ENCODE assay signal across 11 cellular contexts in genomic region chrX:153909024-153909979, GRCh38. TPM values are rescaled to one million over a fixed set of nuclear protein-coding genes. Genes with fewer than 3 reads are reported as not detected.
DNase-seq lines count a peak whose midpoint lies in the region; ATAC-seq and TF ChIP-seq lines count a peak whose summit lies in the region.
"Had no signal": no experiment of that assay in that cellular context is flagged by ENCODE, and none has a peak within 500 bp of the region (broad histone marks: within the 10 kb centered on the region; RNA-seq: fewer than 3 reads in every experiment).

No MANE protein-coding gene starts in this region.

- no peak overlapping the region for H4K12ac ChIP-seq in trophoblast cell (ENCODE audit: low read depth, low read length)

- H3K14ac ChIP-seq in trophoblast cell (ENCODE audit: low read length), result no peak overlapping the region

- no peak overlapping the region for H3K4me3 ChIP-seq in GM12865 (ENCODE audit: low read depth, low read length)
- no peak overlapping the region for H3K4me3 ChIP-seq in trophoblast cell (ENCODE audit: low read depth, low read length)

- no peak overlapping the region for H4K91ac ChIP-seq in trophoblast cell (ENCODE audit: low read depth, low read length)

- no peak overlapping the region for H2BK120ac ChIP-seq in trophoblast cell (ENCODE audit: insufficient read depth, low read length, poor library complexity)

- H4K8ac ChIP-seq in trophoblast cell (ENCODE audit: low read depth, low read length), result no peak overlapping the region

- POLR2A ChIA-PET in T-cell (lab: Charles Lee), result interaction anchor here in 1 of 2 donors (0.6 kb wide), 1 partner anchor 16 kb away, joined by 4 read pairs; no protein-coding TSS in a partner anchor

- H3K27ac Mint-ChIP-seq in T-cell, result no peak overlapping the region

- no peaks in the 10 kb centered on the region for H3K79me1 ChIP-seq in trophoblast cell (ENCODE audit: low read length)

- H2AFZ ChIP-seq in trophoblast cell (ENCODE audit: insufficient read depth, low read length, poor library complexity), result no peak overlapping the region

- CTCF ChIA-PET in T-cell (lab: Charles Lee), result interaction anchor here in 1 of 2 donors (0.6 kb wide), 2 partner anchors 32 to 83 kb away, joined by 3 to 5 read pairs; no protein-coding TSS in a partner anchor

- no peaks in the 10 kb centered on the region for H3K9me3 Mint-ChIP-seq in T-cell

- H3K36me3 ChIP-seq in trophoblast cell (ENCODE audit: control insufficient read depth in 1 of 2, insufficient read depth in 2 of 2, low read length in 2 of 2), result no peaks in the 10 kb centered on the region

- no peak overlapping the region for H3K4ac ChIP-seq in trophoblast cell (ENCODE audit: low read depth, low read length)

- no peaks in the 10 kb centered on the region for H3K9me3 ChIP-seq in trophoblast cell (ENCODE audit: insufficient read depth, low read depth, low read length)

- H2BK12ac ChIP-seq in trophoblast cell (ENCODE audit: low read length), result no peak overlapping the region

- H3K9ac ChIP-seq in trophoblast cell (ENCODE audit: low read length), result no peak overlapping the region

- peaks cover 9% of the 10 kb centered on the region for H3K36me3 Mint-ChIP-seq in T-cell

- H3K27me3 ChIP-seq in trophoblast cell (ENCODE audit: insufficient read depth, low read length), result no peaks in the 10 kb centered on the region

- H3K27me3 Mint-ChIP-seq in T-cell, result peaks cover 0 to 5% of the 10 kb centered on the region in 2 donors

- no peak overlapping the region for H3K4me2 ChIP-seq in trophoblast cell (ENCODE audit: low read length)

- no peak for TF ChIP-seq CTCF in GM12865 (IDR thresholded peaks at IDR 0.05; ENCODE audit: insufficient read depth, low read depth, low read length, missing control alignments)

- H2AK5ac ChIP-seq in trophoblast cell (ENCODE audit: low read length), result no peak overlapping the region

- H3K4me1 ChIP-seq in trophoblast cell (ENCODE audit: control insufficient read depth in 1 of 2, insufficient read depth in 2 of 2, low read length in 2 of 2), result peaks cover under 1 to 2% of the 10 kb centered on the region in 2 experiments

- H3K18ac ChIP-seq in trophoblast cell (ENCODE audit: low read length), result no peak overlapping the region

- WGBS in trophoblast cell (ENCODE audit: extremely low coverage, insufficient coverage, insufficient read length), result no CpG with 5 or more reads among the region's 37 CpGs

- H3K27ac ChIP-seq in cingulate gyrus (ENCODE audit: low read depth, low read length) (peak overlapping the region; percentile 19), trophoblast cell (ENCODE audit: low read depth, low read length) (no peak overlapping the region)

- no peak overlapping the region for H3K4me3 Mint-ChIP-seq in T-cell

- ATAC-seq in HG02870 (IDR thresholded peaks at IDR 0.05; ENCODE audit: unreplicated experiment) (peak; percentile 42), T-cell (replicated peaks in 1 of 4) (no peak)
- ATAC-seq: esophagus mucosa had no signal

- DNase-seq in GM12865 (ENCODE audit: low read depth) (peak; percentile 46), dermis blood vessel endothelial cell (no peak), trophoblast cell (no peak), T-cell (no peak)
- DNase-seq: NCI-H2081 treated with DMSO at 0.1 percent for 48 hours had no signal

- no peaks in the 10 kb centered on the region for H3K79me2 ChIP-seq in trophoblast cell (ENCODE audit: control insufficient read depth, insufficient read depth, low read length, poor library complexity)

- no peak overlapping the region for H2BK5ac ChIP-seq in trophoblast cell (ENCODE audit: low read depth, low read length, poor library complexity)

- no peak overlapping the region for H3K23ac ChIP-seq in trophoblast cell (ENCODE audit: low read length)

- H3K4me1 Mint-ChIP-seq in T-cell, result peaks cover 18 to 20% (median 20%) of the 10 kb centered on the region in 3 donors

RNA-seq across cellular contexts. Expression of gene AVPR2, which starts 4.8 kb away (rescaled TPM):
- 4.7 and 6.3 TPM in 2 replicates for total RNA-seq in dermis blood vessel endothelial cell
- not detected in 2 replicates for polyA plus RNA-seq in trophoblast cell (2013)
- total RNA-seq in T-cell, result not detected
- total RNA-seq: astrocyte, osteocyte had no signal
- polyA plus RNA-seq: keratinocyte had no signal

RNA-seq across cellular contexts. Expression of gene ARHGAP4, which starts 16.8 kb away (rescaled TPM):
- total RNA-seq in dermis blood vessel endothelial cell (16.0 and 27.2 TPM in 2 replicates), T-cell (100 to 1,000 TPM; 420 to 485 (median 468) TPM)
- polyA plus RNA-seq in trophoblast cell (2013), result 1.5 and 1.9 TPM in 2 replicates

RNA-seq across cellular contexts. Expression of gene L1CAM, which starts 23.3 kb away (rescaled TPM):
- total RNA-seq in dermis blood vessel endothelial cell (1.1 and 2.4 TPM in 2 replicates), T-cell (1 to 10 TPM; 1.4 to 6.0 (median 4.0) TPM)
- 17.7 and 21.8 TPM in 2 replicates for polyA plus RNA-seq in trophoblast cell (2013)

RNA-seq across cellular contexts. Expression of gene NAA10, which starts 25.5 kb away (rescaled TPM):
- total RNA-seq in dermis blood vessel endothelial cell (70.6 and 88.2 TPM in 2 replicates), T-cell (10 to 100 TPM; 53.3 to 98.2 (median 80.0) TPM)
- polyA plus RNA-seq in trophoblast cell (2013), result 92.2 and 95.5 TPM in 2 replicates

RNA-seq across cellular contexts. Expression of gene RENBP, which starts 35.1 kb away (rescaled TPM):
- total RNA-seq in dermis blood vessel endothelial cell (12.1 and 27.4 TPM in 2 replicates), T-cell (10 to 100 TPM; 10.2 to 23.5 (median 19.5) TPM)
- polyA plus RNA-seq in trophoblast cell (2013), result 0.82 and 0.94 TPM in 2 replicates

Comparison
In these comparisons a context has a peak if more than half of its experiments do, and no peak if none do; other contexts are left out.
1. RNA of gene ARHGAP4, which starts 16.8 kb away (total RNA-seq): 420 to 485 TPM in T-cell; 16.0 to 27.2 TPM in dermis blood vessel endothelial cell; every median in the first group is over 10 times any median in the second.